8 cellular contexts compared by ENCODE assay signal in the genomic region with DNA sequence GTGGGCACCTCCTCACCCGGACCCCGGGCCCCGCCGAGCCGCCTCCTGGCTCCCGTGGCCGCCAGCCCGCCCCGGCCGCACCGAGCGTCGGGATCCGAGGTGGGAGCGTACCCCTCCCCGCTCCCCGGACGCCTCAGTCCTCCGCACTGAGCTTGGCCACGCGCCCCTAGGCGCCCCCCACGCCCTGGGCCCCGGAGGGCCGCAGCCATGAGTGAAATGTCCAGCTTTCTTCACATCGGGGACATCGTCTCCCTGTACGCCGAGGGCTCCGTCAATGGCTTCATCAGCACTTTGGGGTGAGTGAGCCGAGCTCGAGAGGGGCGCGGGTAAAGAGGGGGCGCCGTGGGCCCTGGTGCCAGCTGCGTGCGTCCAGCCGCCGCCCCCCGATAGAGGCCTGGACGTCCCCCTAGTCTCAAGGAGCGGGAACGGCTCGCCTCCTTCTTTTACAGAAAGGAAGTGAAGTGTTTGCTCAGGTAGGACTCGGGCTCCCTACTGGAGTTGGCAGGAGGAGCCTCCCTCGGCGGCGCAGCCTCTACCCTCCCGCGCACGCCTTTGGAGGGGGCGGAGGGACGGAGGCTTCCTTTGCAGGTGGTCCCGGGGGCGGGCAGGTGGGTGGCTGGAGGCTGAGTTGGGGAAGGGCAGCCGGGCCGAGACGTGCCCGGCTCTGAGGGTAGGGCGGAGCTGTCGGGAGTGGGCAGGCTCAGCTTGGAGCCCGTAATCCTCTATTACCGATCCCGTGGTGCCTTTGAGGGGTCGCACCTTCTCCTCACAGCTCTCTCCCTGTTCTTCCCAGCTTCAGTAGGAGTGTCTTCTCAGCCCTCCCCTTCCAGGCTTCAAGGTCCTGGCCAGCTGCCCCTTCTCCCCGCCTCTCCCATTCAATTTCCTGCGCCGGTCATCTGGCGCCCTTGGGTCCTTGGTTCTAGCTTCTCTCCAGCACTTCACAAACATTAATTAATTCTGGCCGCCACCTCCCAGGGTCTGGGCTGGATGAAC. TPM values are rescaled to one million over a fixed set of nuclear protein-coding genes. Genes with fewer than 3 reads are reported as not detected.
DNase-seq lines count a peak whose midpoint lies in the region; ATAC-seq, FAIRE-seq and TF ChIP-seq lines count a peak whose summit lies in the region.

No MANE protein-coding gene starts in this region.

- H3K36me3 ChIP-seq in K562 (ENCODE audit: control insufficient read depth, insufficient read depth, low read length) (peaks cover 33% of the 10 kb centered on the region; the same call in 2 of the 3 replicates), kidney epithelial cell (ENCODE audit: control insufficient read depth, insufficient read depth, low read length) (no peaks in the 10 kb centered on the region)

- peaks cover 6% of the 10 kb centered on the region for H3K9me1 ChIP-seq in K562 (ENCODE audit: control insufficient read depth, insufficient read depth, low read length)

- peaks cover 35% of the 10 kb centered on the region for H3K79me2 ChIP-seq in K562 (ENCODE audit: control insufficient read depth, insufficient read depth, low read length)

- POLR2A ChIA-PET in AG04449 (lab: Yijun Ruan, JAX) = interaction anchor here (1.2 to 1.4 kb wide), 3 partner anchors 8 to 304 kb away, joined by 3 to 4 read pairs (median 4); partner anchors contain the start of gene ZBTB22
- POLR2A ChIA-PET in K562 (lab: Yijun Ruan, JAX) = interaction anchor here (0.6 to 2.0 kb wide), 11 partner anchors 8 to 1678 kb away, joined by 3 to 6 read pairs (median 4); no protein-coding TSS in a partner anchor

- H3K4me3 ChIP-seq in AG04449 (ENCODE audit: low read depth, low read length) (peak overlapping the region; percentile 63), K562 (peak overlapping the region; percentile 86), kidney epithelial cell (ENCODE audit: low read depth, low read length) (peak overlapping the region; percentile 93)

- H3K9ac ChIP-seq in K562 (ENCODE audit: insufficient read depth in 1 of 2, low read depth in 2 of 2, low read length in 2 of 2) = peak overlapping the region; percentile 81 to 98

- no peaks in the 10 kb centered on the region for H3K9me3 ChIP-seq in K562 (replicated peaks; ENCODE audit: control insufficient read depth, insufficient read depth, low read depth, low read length)

- CTCF ChIA-PET in AG04449 (lab: Yijun Ruan, JAX) (interaction anchor here (0.7 to 3.9 kb wide), 11 partner anchors 11 to 373 kb away, joined by 3 to 30 read pairs (median 5); partner anchors contain the start of gene BAK1), K562 (lab: Yijun Ruan, JAX; ENCODE audit: low intra/inter-chr PET ratio) (no interaction called here)

- TF ChIP-seq RAD21 in K562 (CRISPR knock-in tag; conservative IDR thresholded peaks at IDR 0.05 in 1 of 2, IDR thresholded peaks at IDR 0.05 in 1 of 2) = no peak

- no peaks in the 10 kb centered on the region; the same call in 1 of the 2 replicates for H4K20me1 ChIP-seq in K562 (replicated peaks; ENCODE audit: control insufficient read depth, insufficient read depth, low read length)

- H3K4me2 ChIP-seq in K562 (ENCODE audit: insufficient read depth, low read length) = peak overlapping the region; percentile 93

- TF ChIP-seq EP300 in K562 (IDR thresholded peaks at IDR 0.05; ENCODE audit: low read length) = no peak

- peaks cover 17 to 29% of the 10 kb centered on the region in 2 experiments for H3K4me1 ChIP-seq in K562 (replicated peaks in 1 of 2; ENCODE audit: control insufficient read depth in 2 of 2, insufficient read depth in 2 of 2, low read length in 2 of 2)

- BruUV-seq in K562 (replicated peaks; lab: Mats Ljungman, UMichigan) = no TSS peak

- TF ChIP-seq POLR2A in Raji (IDR thresholded peaks at IDR 0.05; ENCODE audit: insufficient read depth, low read depth, low read length) = peak; percentile 50
- no peak for TF ChIP-seq POLR2A in K562 (conservative IDR thresholded peaks at IDR 0.05)

- H2AFZ ChIP-seq in K562 (ENCODE audit: low read depth, low read length) = peak overlapping the region; percentile 86

- H3K27me3 ChIP-seq in K562 (ENCODE audit: control insufficient read depth in 2 of 2, insufficient read depth in 2 of 2, low read length in 2 of 2) (no peaks in the 10 kb centered on the region), kidney epithelial cell (ENCODE audit: control insufficient read depth, insufficient read depth, low read length) (no peaks in the 10 kb centered on the region)

- in situ Hi-C loops in K562 (cut with MboI) = no loop called here

- peak overlapping the region; percentile 71 for H3K27ac ChIP-seq in K562 (ENCODE audit: extremely low read depth, low read depth, low read length)

- WGBS in K562 (ENCODE audit: insufficient coverage, low coverage, missing lambda C conversion rate) = 4% methylated on average over 40 of the region's 71 CpGs

- no peak for TF ChIP-seq CTCF in AG04449 (IDR thresholded peaks at IDR 0.05; ENCODE audit: insufficient read depth, low read length, missing control alignments)
- no peak for TF ChIP-seq CTCF in K562 (IDR thresholded peaks at IDR 0.05 in 2 of 3, conservative IDR thresholded peaks at IDR 0.05 in 1 of 3; ENCODE audit: insufficient read depth in 2 of 3, low read depth in 1 of 3, low read length in 3 of 3)
- no peak for TF ChIP-seq CTCF in kidney epithelial cell (IDR thresholded peaks at IDR 0.05; ENCODE audit: insufficient read depth, low read length, poor library complexity, severe bottlenecking)

- DNase-seq in AG04449 (ENCODE audit: low read depth, low spot score) = no peak
- DNase-seq in K562 (ENCODE audit: extremely low read depth in 1 of 4, low spot score in 3 of 4) = peak; percentile 58 to 82 (median 73)
- no peak for DNase-seq in kidney epithelial cell (ENCODE audit: low read depth)
- peak; percentile 51 for DNase-seq in stimulated activated CD8-positive, alpha-beta memory T cell treated with anti-CD3 and anti-CD28 coated beads, Interleukin-12 subunit alpha, Interleukin-12 subunit beta, amount 100 ng/mL, for 4 hours (ENCODE audit: low read depth)
- no peak for DNase-seq in NCI-H1048 (lab: John Stamatoyannopoulos, UW)

- ATAC-seq in GM19023 (IDR thresholded peaks at IDR 0.05; ENCODE audit: unreplicated experiment) (peak; percentile 31), HG03432 (IDR thresholded peaks at IDR 0.05; ENCODE audit: unreplicated experiment) (peak; percentile 30), K562 (peak; percentile 63)

- peak; percentile 61 for FAIRE-seq in K562 (lab: Jason Lieb, UNC)

- intact Hi-C loops in K562 (cut with micrococcal nuclease) = no loop called here

TF ChIP-seq in K562, 482 proteins besides CTCF, POLR2A, EP300 and RAD21 (continues in another document):
- no peak; the same call in 1 of the 2 replicates for TF ChIP-seq EP400 (IDR thresholded peaks at IDR 0.05)
- no peak for TF ChIP-seq TAL1 (IDR thresholded peaks at IDR 0.05)
- TF ChIP-seq TEAD2 (tag; IDR thresholded peaks at IDR 0.05) = no peak
- no peak for TF ChIP-seq ZFP30 (CRISPR knock-in tag; IDR thresholded peaks at IDR 0.05; ENCODE audit: borderline replicate concordance)
- TF ChIP-seq NUFIP1 (IDR thresholded peaks at IDR 0.05; ENCODE audit: partially characterized antibody) = no peak

RNA-seq across cellular contexts. Expression of gene ITPR3, which starts 0.6 kb away (rescaled TPM):
- 128 and 310 TPM in 2 replicates for total RNA-seq in K562 (2011; cell fraction: chromatin; rRNA removed; ENCODE audit: low replicate concordance)
- total RNA-seq in K562 (2011; cell fraction: nucleolus; rRNA removed) = 120 and 148 TPM in 2 replicates
- 89.0 and 102 TPM in 2 replicates for total RNA-seq in K562 (2011; cell fraction: nucleoplasm; rRNA removed)
- total RNA-seq in K562 (2014; rRNA removed) (13.2 and 17.2 TPM in 2 replicates), K562 (2014; rRNA removed; fragmentation: Illumina TruSeq; extraction: Trizol) (4.9 and 7.0 TPM in 2 replicates), K562 (2015; rRNA removed; fragmentation: Illumina TruSeq; extraction: Trizol) (7.0 and 7.7 TPM in 2 replicates), K562 (2021) (31.2 and 35.7 TPM in 2 replicates), kidney epithelial cell (147 and 176 TPM in 2 replicates)
- polyA plus RNA-seq in K562 (2011; rRNA removed) (14.7 and 22.4 TPM in 2 replicates), K562 (2014; fragmentation: Illumina TruSeq; extraction: Trizol) (20.5 and 22.0 TPM in 2 replicates), K562 (2014; fragmentation: Nextera tagmentation; extraction: Ambion mirVana) (under 1 TPM; 0.39 to 0.73 TPM), K562 (2014; rRNA removed) (20.9 and 23.7 TPM in 2 replicates)
- 15.6 and 18.8 TPM in 2 replicates for polyA plus RNA-seq in K562 (2011; cell fraction: cytosol; rRNA removed)
- polyA plus RNA-seq in K562 (2011; cell fraction: nucleus; rRNA removed) = 187 and 251 TPM in 2 replicates
- 14.4 and 17.4 TPM in 2 replicates for polyA plus RNA-seq in K562 (2012)
- 18.8 and 19.6 TPM in 2 replicates for polyA minus RNA-seq in K562 (2011; rRNA and poly(A)+ RNA removed)
- 19.1 and 27.6 TPM in 2 replicates for polyA minus RNA-seq in K562 (2011; cell fraction: cytosol; rRNA and poly(A)+ RNA removed)
- polyA minus RNA-seq in K562 (2011; cell fraction: nucleus; rRNA and poly(A)+ RNA removed) = 48.7 and 51.2 TPM in 2 replicates

RNA-seq across cellular contexts. Expression of gene BAK1, which starts 41.6 kb away (rescaled TPM):
- 5.4 and 22.3 TPM in 2 replicates for total RNA-seq in K562 (2011; cell fraction: chromatin; rRNA removed; ENCODE audit: low replicate concordance)
- 18.4 and 20.8 TPM in 2 replicates for total RNA-seq in K562 (2011; cell fraction: nucleolus; rRNA removed)
- total RNA-seq in K562 (2011; cell fraction: nucleoplasm; rRNA removed) = 18.6 and 21.4 TPM in 2 replicates
- total RNA-seq in K562 (2014; rRNA removed) (11.5 and 14.8 TPM in 2 replicates), K562 (2014; rRNA removed; fragmentation: Illumina TruSeq; extraction: Trizol) (14.4 and 16.5 TPM in 2 replicates), K562 (2015; rRNA removed; fragmentation: Illumina TruSeq; extraction: Trizol) (24.6 and 26.0 TPM in 2 replicates), K562 (2021) (28.2 and 30.7 TPM in 2 replicates), kidney epithelial cell (21.7 and 23.9 TPM in 2 replicates)
- polyA plus RNA-seq in K562 (2011; rRNA removed) (18.9 and 22.7 TPM in 2 replicates), K562 (2014; fragmentation: Illumina TruSeq; extraction: Trizol) (23.7 and 28.2 TPM in 2 replicates), K562 (2014; fragmentation: Nextera tagmentation; extraction: Ambion mirVana) (1 to 10 TPM; 5.4 to 9.7 TPM), K562 (2014; rRNA removed) (24.1 and 26.2 TPM in 2 replicates)
- polyA plus RNA-seq in K562 (2011; cell fraction: cytosol; rRNA removed) = 27.6 and 36.1 TPM in 2 replicates
- 19.6 and 25.1 TPM in 2 replicates for polyA plus RNA-seq in K562 (2011; cell fraction: nucleus; rRNA removed)
- polyA plus RNA-seq in K562 (2012) = 23.7 and 26.4 TPM in 2 replicates
- 12.4 and 16.0 TPM in 2 replicates for polyA minus RNA-seq in K562 (2011; rRNA and poly(A)+ RNA removed)
- 16.0 and 18.0 TPM in 2 replicates for polyA minus RNA-seq in K562 (2011; cell fraction: cytosol; rRNA and poly(A)+ RNA removed)
- polyA minus RNA-seq in K562 (2011; cell fraction: nucleus; rRNA and poly(A)+ RNA removed) = 5.7 and 7.8 TPM in 2 replicates

Comparison
In these comparisons a context has a peak if more than half of its experiments do, and no peak if none do; other contexts are left out.
1. DNase-seq: peak in K562 (4 of 4) and stimulated activated CD8-positive, alpha-beta memory T cell treated with anti-CD3 and anti-CD28 coated beads, Interleukin-12 subunit alpha, Interleukin-12 subunit beta, amount 100 ng/mL, for 4 hours (single experiment); none in AG04449 (single experiment), kidney epithelial cell (single experiment) and NCI-H1048 (single experiment).
2. Peak in every context shown above with its lines, with median percentiles within 50 percentile points of each other: H3K4me3 ChIP-seq and ATAC-seq.